20 cellular contexts compared by ENCODE assay signal in genomic region chr21:38077504-38077903, GRCh38.
"Had no signal": no experiment of that assay in that cellular context is flagged by ENCODE, and none has a peak within 500 bp of the region (broad histone marks: within the 10 kb centered on the region; RNA-seq: fewer than 3 reads in every experiment).

No MANE protein-coding gene starts in this region.

- FAIRE-seq: pancreas had no signal

- H3K36me3 ChIP-seq: left ventricle myocardium inferior, pancreas, prostate gland, spleen, tibial nerve, upper lobe of left lung, vagina had no signal

- H3K27me3 ChIP-seq: pancreas, spleen, tibial nerve, upper lobe of left lung, vagina had no signal

- H3K27ac ChIP-seq: left ventricle myocardium inferior, pancreas, prostate gland, skin epidermis, spleen, tibial nerve, upper lobe of left lung, vagina had no signal

- DNase-seq: islet precursor cell; left ventricle myocardium inferior; mesendoderm; naive B cell; natural killer cell; nucleus accumbens; pancreas; posterior cingulate gyrus; retina; right cardiac atrium; spleen; stimulated activated CD4-positive, alpha-beta T cell treated with anti-CD3 and anti-CD28 coated beads, Interleukin-4, amount 100 ng/mL, for 24 hours; stimulated activated naive CD4-positive, alpha-beta T cell; substantia nigra; upper lobe of left lung had no signal

- H3K4me1 ChIP-seq: pancreas, prostate gland, spleen, tibial nerve, upper lobe of left lung, vagina had no signal

- H3K4me3 ChIP-seq: left ventricle myocardium inferior, lung, pancreas, prostate gland, skin epidermis, spleen, tibial nerve, upper lobe of left lung, vagina had no signal

- H3K9me3 ChIP-seq: pancreas, prostate gland, upper lobe of left lung, vagina had no signal
